20 cellular contexts compared by ENCODE assay signal in the genomic region with DNA sequence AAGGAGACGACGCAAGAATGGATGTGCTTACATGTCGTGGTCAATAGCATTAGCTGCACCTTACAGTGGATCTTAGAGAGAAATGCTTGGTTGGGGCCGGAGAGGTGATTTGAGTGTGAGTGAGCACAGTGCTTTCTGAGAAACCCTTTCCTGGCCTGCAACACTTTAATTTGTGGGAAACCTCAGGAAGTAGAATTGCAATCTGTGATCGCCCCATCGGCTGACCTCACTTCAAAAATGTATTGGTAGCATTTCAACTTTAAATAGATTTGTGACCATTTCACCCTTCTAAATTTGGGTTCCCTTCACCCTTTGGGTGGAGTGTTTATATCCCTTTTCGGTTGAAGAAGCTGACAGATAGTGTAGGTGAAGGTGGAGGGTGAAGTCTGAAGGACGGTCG. TPM values are rescaled to one million over a fixed set of nuclear protein-coding genes. Genes with fewer than 3 reads are reported as not detected.
DNase-seq lines count a peak whose midpoint lies in the region; ATAC-seq, FAIRE-seq and TF ChIP-seq lines count a peak whose summit lies in the region.
"Had no signal": no experiment of that assay in that cellular context is flagged by ENCODE, and none has a peak within 500 bp of the region (broad histone marks: within the 10 kb centered on the region; RNA-seq: fewer than 3 reads in every experiment).

No MANE protein-coding gene starts in this region.

- CTCF ChIA-PET in CD4-positive, alpha-beta T cell (lab: Charles Lee) = interaction anchor here (0.7 kb wide), 1 partner anchor 45 kb away, joined by 3 read pairs; no protein-coding TSS in a partner anchor
- CTCF ChIA-PET in activated CD4-positive, alpha-beta memory T cell treated with anti-CD3 and anti-CD28 coated beads, Interleukin-2, amount 10 ng/mL, durations not matched to agents 7 days and 5 days (lab: Charles Lee) = no interaction called here

- H3K4me3 Mint-ChIP-seq in CD4-positive, alpha-beta T cell = no peak overlapping the region
- H3K4me3 Mint-ChIP-seq in activated CD4-positive, alpha-beta memory T cell treated with anti-CD3 and anti-CD28 coated beads, Interleukin-2, amount 10 ng/mL, durations not matched to agents 7 days and 5 days = no peak overlapping the region
- peak overlapping the region; percentile 30 to 88 (median 77) for H3K4me3 Mint-ChIP-seq in naive B cell

- H3K27me3 ChIP-seq in CD4-positive, alpha-beta T cell (ENCODE audit: control insufficient read depth, insufficient read depth, low read length) = no peaks in the 10 kb centered on the region
- no peaks in the 10 kb centered on the region for H3K27me3 ChIP-seq in pancreas
- H3K27me3 ChIP-seq: suprapubic skin had no signal

- no peaks in the 10 kb centered on the region for H3K9me3 ChIP-seq in CD4-positive, alpha-beta T cell (ENCODE audit: control insufficient read depth, low read length)
- no peaks in the 10 kb centered on the region for H3K9me3 ChIP-seq in pancreas
- H3K9me3 ChIP-seq: lower lobe of right lung, suprapubic skin had no signal

- H3K27ac Mint-ChIP-seq in CD4-positive, alpha-beta T cell = peak overlapping the region; percentile 81
- H3K27ac Mint-ChIP-seq in activated CD4-positive, alpha-beta memory T cell treated with anti-CD3 and anti-CD28 coated beads, Interleukin-2, amount 10 ng/mL, durations not matched to agents 7 days and 5 days = peak overlapping the region; percentile 53
- peak overlapping the region; percentile 8 to 94 (median 68) for H3K27ac Mint-ChIP-seq in naive B cell

- H3K4me1 Mint-ChIP-seq in CD4-positive, alpha-beta T cell (ENCODE audit: low read depth) = peaks cover 83% of the 10 kb centered on the region
- H3K4me1 Mint-ChIP-seq in activated CD4-positive, alpha-beta memory T cell treated with anti-CD3 and anti-CD28 coated beads, Interleukin-2, amount 10 ng/mL, durations not matched to agents 7 days and 5 days = peaks cover 77% of the 10 kb centered on the region
- H3K4me1 Mint-ChIP-seq in naive B cell = peaks cover 75 to 91% (median 90%) of the 10 kb centered on the region in 3 donors

- no peak for ATAC-seq in CD4-positive, alpha-beta T cell (ENCODE audit: poor library complexity)
- ATAC-seq in naive B cell (ENCODE audit: low read depth in 2 of 2) (no peak), pancreas (no peak)
- ATAC-seq: HepG2, lower lobe of right lung had no signal

- intact Hi-C loops in CD4-positive, alpha-beta T cell (cut with DNase I, micrococcal nuclease) = loop anchor here in 1 of 2 experiments (1.0 kb wide), 1 partner anchor 12 kb away; no protein-coding TSS in a partner anchor
- intact Hi-C loops in pancreas (cut with DNase I) = no loop called here

- POLR2A ChIA-PET in CD4-positive, alpha-beta T cell (lab: Charles Lee) = interaction anchor here (1.3 to 1.4 kb wide), 2 partner anchors 11 to 15 kb away, joined by 4 read pairs; no protein-coding TSS in a partner anchor
- POLR2A ChIA-PET in activated CD4-positive, alpha-beta memory T cell treated with anti-CD3 and anti-CD28 coated beads, Interleukin-2, amount 10 ng/mL, durations not matched to agents 7 days and 5 days (lab: Charles Lee) = interaction anchor here (0.6 to 1.4 kb wide), 2 partner anchors 12 to 14 kb away, joined by 3 read pairs; no protein-coding TSS in a partner anchor

- no peak for TF ChIP-seq CTCF in CD4-positive, alpha-beta T cell (IDR thresholded peaks at IDR 0.05)
- TF ChIP-seq CTCF in GM12865 (IDR thresholded peaks at IDR 0.05; ENCODE audit: insufficient read depth, low read depth, low read length, missing control alignments) (no peak), pancreas (IDR thresholded peaks at IDR 0.05) (no peak)

- H3K36me3 ChIP-seq in pancreas = no peaks in the 10 kb centered on the region
- H3K36me3 ChIP-seq: lower lobe of right lung, suprapubic skin had no signal

- no peaks in the 10 kb centered on the region for H3K9me3 Mint-ChIP-seq in CD4-positive, alpha-beta T cell
- H3K9me3 Mint-ChIP-seq in activated CD4-positive, alpha-beta memory T cell treated with anti-CD3 and anti-CD28 coated beads, Interleukin-2, amount 10 ng/mL, durations not matched to agents 7 days and 5 days = peaks cover 11% of the 10 kb centered on the region
- no peaks in the 10 kb centered on the region for H3K9me3 Mint-ChIP-seq in naive B cell

- peaks cover 55% of the 10 kb centered on the region for H3K36me3 Mint-ChIP-seq in CD4-positive, alpha-beta T cell (ENCODE audit: low read depth)
- peaks cover 70% of the 10 kb centered on the region for H3K36me3 Mint-ChIP-seq in activated CD4-positive, alpha-beta memory T cell treated with anti-CD3 and anti-CD28 coated beads, Interleukin-2, amount 10 ng/mL, durations not matched to agents 7 days and 5 days (ENCODE audit: low read depth)
- H3K36me3 Mint-ChIP-seq in naive B cell = peaks cover 24 to 39% of the 10 kb centered on the region in 2 donors

- WGBS in pancreas, 2 donors = 51 to 62% methylated on average over 9 of the region's 9 CpGs

- no peak overlapping the region for H3K27ac ChIP-seq in CD4-positive, alpha-beta T cell (ENCODE audit: low read depth, low read length)
- H3K27ac ChIP-seq in pancreas = no peak overlapping the region
- H3K27ac ChIP-seq: lower lobe of right lung, parathyroid adenoma, RWPE1, suprapubic skin had no signal

- DNase-seq in CD4-positive, alpha-beta T cell = no peak
- DNase-seq in GM12865 (ENCODE audit: low read depth) (peak; percentile 75), naive B cell (no peak), HTR-8/SVneo (ENCODE audit: insufficient read length, low spot score) (no peak), NOMO-1 treated with dmso at 0.1 percent for 144 hours (lab: John Stamatoyannopoulos, UW; ENCODE audit: unreplicated experiment) (no peak), pancreas (no peak)
- DNase-seq in activated CD4-positive, alpha-beta memory T cell treated with anti-CD3 and anti-CD28 coated beads, Interleukin-2, amount 10 ng/mL, durations not matched to agents 7 days and 5 days = no peak
- DNase-seq: activated CD8-positive, alpha-beta memory T cell treated with anti-CD3 and anti-CD28 coated beads for 24 hours; activated gamma-delta T cell treated with Interleukin-2 at 50 U/mL for 16 hours; islet precursor cell; lower lobe of right lung; MM.1S; NCI-H187; NCI-H446 treated with DMSO at 0.1 percent for 48 hours had no signal

- H3K4me1 ChIP-seq in pancreas = no peaks in the 10 kb centered on the region
- H3K4me1 ChIP-seq: parathyroid adenoma, suprapubic skin had no signal

- H3K27me3 Mint-ChIP-seq in CD4-positive, alpha-beta T cell = no peaks in the 10 kb centered on the region
- no peaks in the 10 kb centered on the region for H3K27me3 Mint-ChIP-seq in activated CD4-positive, alpha-beta memory T cell treated with anti-CD3 and anti-CD28 coated beads, Interleukin-2, amount 10 ng/mL, durations not matched to agents 7 days and 5 days
- H3K27me3 Mint-ChIP-seq in naive B cell = no peaks in the 10 kb centered on the region

- FAIRE-seq in HTR-8/SVneo (lab: Jason Lieb, UNC) (no peak), pancreas (lab: Jason Lieb, UNC) (no peak)
- FAIRE-seq: colon, G401.6, HepG2 had no signal

- peak overlapping the region; percentile 34 for H3K4me3 ChIP-seq in GM12865 (ENCODE audit: low read depth, low read length)
- H3K4me3 ChIP-seq in pancreas = no peak overlapping the region
- H3K4me3 ChIP-seq: lower lobe of right lung, suprapubic skin had no signal

RNA-seq across cellular contexts. Expression of gene PRKCB, which starts 13.2 kb away (rescaled TPM):
- 10 to 100 TPM; 64.7 TPM for total RNA-seq in CD4-positive, alpha-beta T cell
- total RNA-seq in activated CD4-positive, alpha-beta memory T cell treated with anti-CD3 and anti-CD28 coated beads, Interleukin-2, amount 10 ng/mL, durations not matched to agents 7 days and 5 days = 10 to 100 TPM; 77.3 to 81.4 TPM
- polyA plus RNA-seq in naive B cell (ENCODE audit: low read depth in 6 of 6) = 100 to 1,000 TPM; 213 to 344 (median 285) TPM
- total RNA-seq in pancreas = 1 to 10 TPM in 3 of 6 donors, under 1 TPM in 3; 0.19 to 4.3 (median 1.0) TPM
- polyA plus RNA-seq in pancreas = under 1 TPM; 0.19 to 0.30 TPM
- total RNA-seq: HepG2 had no signal

Comparison
In these comparisons a context has a peak if more than half of its experiments do, and no peak if none do; other contexts are left out.
1. H3K4me3 Mint-ChIP-seq: peak in naive B cell (8 of 8); none in CD4-positive, alpha-beta T cell (single experiment) and activated CD4-positive, alpha-beta memory T cell treated with anti-CD3 and anti-CD28 coated beads, Interleukin-2, amount 10 ng/mL, durations not matched to agents 7 days and 5 days (single experiment).
2. RNA of gene PRKCB, which starts 13.2 kb away (total RNA-seq): 77.3 to 81.4 TPM in activated CD4-positive, alpha-beta memory T cell treated with anti-CD3 and anti-CD28 coated beads, Interleukin-2, amount 10 ng/mL, durations not matched to agents 7 days and 5 days and 64.7 TPM in CD4-positive, alpha-beta T cell; 0.19 to 4.3 TPM in pancreas; every median in the first group is over 10 times any median in the second.
3. Peak in every context shown above with its lines, with median percentiles within 50 percentile points of each other: H3K27ac Mint-ChIP-seq.